ENCODE assay signal across 14 cellular contexts in the genomic region with DNA sequence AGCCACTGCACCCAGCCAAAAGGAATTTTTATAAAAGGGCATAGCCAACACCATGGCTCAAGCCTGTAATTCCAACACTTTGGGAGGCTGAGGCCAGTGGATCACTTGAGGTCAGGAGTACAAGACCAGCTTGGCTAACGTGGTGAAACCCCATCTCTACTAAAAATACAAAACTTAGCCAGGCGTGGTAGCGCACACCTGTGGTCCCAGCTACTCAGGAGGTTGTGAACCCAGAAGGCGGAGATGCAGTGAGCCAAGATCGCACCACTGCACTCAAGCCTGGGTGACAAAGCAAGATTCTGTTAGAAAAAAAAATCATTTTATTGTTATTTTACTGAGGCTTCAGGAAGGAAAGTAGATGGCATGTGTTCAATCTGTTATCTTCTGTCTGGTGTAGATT. TPM values are rescaled to one million over a fixed set of nuclear protein-coding genes. Genes with fewer than 3 reads are reported as not detected.
DNase-seq lines count a peak whose midpoint lies in the region; ATAC-seq and TF ChIP-seq lines count a peak whose summit lies in the region.
"Had no signal": no experiment of that assay in that cellular context is flagged by ENCODE, and none has a peak within 500 bp of the region (broad histone marks: within the 10 kb centered on the region; RNA-seq: fewer than 3 reads in every experiment).

No MANE protein-coding gene starts in this region.

- no peaks in the 10 kb centered on the region for H3K27me3 ChIP-seq in neural progenitor cell
- H3K27me3 ChIP-seq: pancreas had no signal

- H3K4me1 Mint-ChIP-seq in neural progenitor cell: peaks cover 4% of the 10 kb centered on the region

- H3K9ac ChIP-seq in neural progenitor cell: no peak overlapping the region

- H3K27ac Mint-ChIP-seq in neural progenitor cell: no peak overlapping the region

- no peaks in the 10 kb centered on the region for H3K9me3 ChIP-seq in neural progenitor cell (ENCODE audit: low read depth)
- H3K9me3 ChIP-seq: pancreas had no signal

- TF ChIP-seq CTCF in neural progenitor cell (IDR thresholded peaks at IDR 0.05) (no peak), omental fat pad (IDR thresholded peaks at IDR 0.05) (no peak)

- H3F3A ChIP-seq in neural progenitor cell (ENCODE audit: low read depth): no peaks in the 10 kb centered on the region

- H3K79me2 ChIP-seq in neural progenitor cell (ENCODE audit: low read depth): no peaks in the 10 kb centered on the region

- no peak overlapping the region for H2AFZ ChIP-seq in neural progenitor cell (replicated peaks)

- H3K27me3 Mint-ChIP-seq in neural progenitor cell (ENCODE audit: insufficient read depth, low read depth): no peaks in the 10 kb centered on the region

- H3K4me3 ChIP-seq in neural progenitor cell: no peak overlapping the region
- H3K4me3 ChIP-seq: pancreas had no signal

- H3K36me3 Mint-ChIP-seq in neural progenitor cell: peaks cover 1% of the 10 kb centered on the region

- H3K4me2 ChIP-seq in neural progenitor cell: no peak overlapping the region

- no peaks in the 10 kb centered on the region for H4K20me1 ChIP-seq in neural progenitor cell (ENCODE audit: low read depth)

- ATAC-seq in GM18517 (IDR thresholded peaks at IDR 0.05; ENCODE audit: unreplicated experiment): peak; percentile 55
- ATAC-seq in GM21381 (IDR thresholded peaks at IDR 0.05; ENCODE audit: unreplicated experiment): peak; percentile 62
- ATAC-seq in HG02885 (IDR thresholded peaks at IDR 0.05; ENCODE audit: poor library complexity, unreplicated experiment): peak; percentile 84
- no peak for ATAC-seq in omental fat pad (ENCODE audit: low FRiP score)
- ATAC-seq: activated T-cell treated with anti-CD3 and anti-CD28 coated beads, Interleukin-2, amount 50 U/mL, for 4 hours; pancreas had no signal

- H3K36me3 ChIP-seq in neural progenitor cell: no peaks in the 10 kb centered on the region
- H3K36me3 ChIP-seq: pancreas had no signal

- peak; percentile 71 for DNase-seq in NAMALWA (ENCODE audit: low spot score)
- no peak for DNase-seq in neural progenitor cell (ENCODE audit: low spot score)
- no peak for DNase-seq in DMS53 (lab: John Stamatoyannopoulos, UW)
- no peak for DNase-seq in omental fat pad (ENCODE audit: low spot score)
- DNase-seq in hepatic stellate cell (ENCODE audit: low spot score): no peak
- DNase-seq: activated CD4-positive, alpha-beta T cell treated with anti-CD3 and anti-CD28 coated beads for 1 hour; activated T-cell treated with anti-CD3 and anti-CD28 coated beads, Interleukin-2, amount 50 U/mL, for 4 hours; DND-41; mesenchymal stem cell; NCI-H1694 treated with DMSO at 0.1 percent for 48 hours; pancreas had no signal

- H3K27ac ChIP-seq in neural progenitor cell: no peak overlapping the region
- H3K27ac ChIP-seq: pancreas had no signal

- H3K9me3 Mint-ChIP-seq in neural progenitor cell: peaks cover 2% of the 10 kb centered on the region
- H3K9me3 Mint-ChIP-seq: activated T-cell treated with anti-CD3 and anti-CD28 coated beads, Interleukin-2, amount 50 U/mL, for 4 hours had no signal

- H3K4me1 ChIP-seq in neural progenitor cell: no peaks in the 10 kb centered on the region
- H3K4me1 ChIP-seq: pancreas had no signal

- H3K4me3 Mint-ChIP-seq in neural progenitor cell: no peak overlapping the region
- H3K4me3 Mint-ChIP-seq: activated T-cell treated with anti-CD3 and anti-CD28 coated beads, Interleukin-2, amount 50 U/mL, for 4 hours had no signal

RNA-seq across cellular contexts. Expression of gene FOXO1, which starts 31.3 kb away (rescaled TPM):
- total RNA-seq in neural progenitor cell (ENCODE audit: low replicate concordance): 3.7 and 3.8 TPM in 2 replicates
- total RNA-seq in omental fat pad: 100 to 1,000 TPM in 1 of 4 donors, 10 to 100 TPM in 3; 65.7 to 111 (median 87.5) TPM

Comparison
In these comparisons a context has a peak if more than half of its experiments do, and no peak if none do; other contexts are left out.
1. RNA of gene FOXO1, which starts 31.3 kb away (total RNA-seq): 65.7 to 111 TPM in omental fat pad; 3.7 to 3.8 TPM in neural progenitor cell; every median in the first group is over 10 times any median in the second.